Comparison of ENCODE assay signal across 8 cellular contexts in genomic region chr5:100252040-100252439, GRCh38.
"Had no signal": no experiment of that assay in that cellular context is flagged by ENCODE, and none has a peak within 500 bp of the region (broad histone marks: within the 10 kb centered on the region; RNA-seq: fewer than 3 reads in every experiment).

No MANE protein-coding gene starts in this region.

- FAIRE-seq: H1, H54, HTR-8/SVneo had no signal

- H3K4me3 ChIP-seq: GM23338 had no signal

- H3K9ac ChIP-seq: KMS-11 had no signal

- H3K27ac ChIP-seq: KMS-11 had no signal

- H2AFZ ChIP-seq: GM23338 had no signal

- DNase-seq: H9, HCEC 1CT, KBM-7 had no signal

- H3K4me2 ChIP-seq: GM23338, KMS-11 had no signal

- ATAC-seq: GM23338 had no signal
